In genomic region chr1:22321917-22322316, GRCh38 we compare ENCODE assay signal across 22 cellular contexts.
A peak's percentile ranks its signal among the peaks of the same experiment; 100 is the strongest.
DNase-seq lines count a peak whose midpoint lies in the region; ATAC-seq, FAIRE-seq and TF ChIP-seq lines count a peak whose summit lies in the region.
"Had no signal": no experiment of that assay in that cellular context is flagged by ENCODE, and none has a peak within 500 bp of the region (broad histone marks: within the 10 kb centered on the region; RNA-seq: fewer than 3 reads in every experiment).

No MANE protein-coding gene starts in this region.

- H3K18ac ChIP-seq in H1 (ENCODE audit: extremely low read depth, low read length), result peak overlapping the region; percentile 54; the same call in 1 of the 2 replicates

- no peak overlapping the region for H3K23ac ChIP-seq in H1 (ENCODE audit: insufficient read length)

- 0 out of 4 replicates have a peak overlapping the region, but pooled peaks of 1 of the 2 experiments have one; percentile 69 for H3K4me2 ChIP-seq in H1 (ENCODE audit: insufficient read depth in 1 of 2, low read depth in 2 of 2, low read length in 2 of 2)
- H3K4me2 ChIP-seq: BLaER1 treated with 17β-estradiol and CSF1 and Interleukin-3, amounts not matched to agents 10 nM and 100 nM had no signal

- TF ChIP-seq RAD21 in H1 (IDR thresholded peaks at IDR 0.05 in 1 of 2, conservative IDR thresholded peaks at IDR 0.05 in 1 of 2; ENCODE audit: low read depth in 2 of 2, low read length in 2 of 2), result no peak

- H4K5ac ChIP-seq in H1 (ENCODE audit: insufficient read length, low read depth, low read length), result no peak overlapping the region

- CTCF ChIA-PET in H1 (lab: Charles Lee; ENCODE audit: partially characterized antibody), result interaction anchor here (1.2 to 1.9 kb wide), 3 partner anchors 23 to 178 kb away, joined by 3 to 6 read pairs (median 3); no protein-coding TSS in a partner anchor

- H3K9me3 ChIP-seq in H1 (ENCODE audit: insufficient read depth in 2 of 2, low read depth in 1 of 2, low read length in 1 of 2) (no peaks in the 10 kb centered on the region), upper lobe of right lung (no peaks in the 10 kb centered on the region), left ventricle myocardium inferior (replicated peaks) (peaks cover 3% of the 10 kb centered on the region)

- no peaks in the 10 kb centered on the region for H3K23me2 ChIP-seq in H1 (ENCODE audit: low read depth, low read length)

- H4K20me1 ChIP-seq in H1 (replicated peaks in 1 of 2; ENCODE audit: control insufficient read depth in 1 of 2, insufficient read depth in 2 of 2, low read length in 2 of 2), result no peaks in the 10 kb centered on the region
- H4K20me1 ChIP-seq: BLaER1 treated with 17β-estradiol and CSF1 and Interleukin-3, amounts not matched to agents 10 nM and 100 nM had no signal

- no peak overlapping the region for H2BK15ac ChIP-seq in H1 (ENCODE audit: low read length)

- H2AFZ ChIP-seq in H1 (ENCODE audit: low read length), result no peak overlapping the region
- H2AFZ ChIP-seq: GM23248 had no signal

- POLR2A ChIA-PET in H1 (lab: Charles Lee; ENCODE audit: partially characterized antibody), result interaction anchor here (0.5 to 0.6 kb wide), 2 partner anchors 22 to 49 kb away, joined by 3 to 4 read pairs; no protein-coding TSS in a partner anchor

- H3K27ac Mint-ChIP-seq in mesothelial cell of epicardium, result peak overlapping the region; percentile 95
- H3K27ac Mint-ChIP-seq in stimulated activated naive CD8-positive, alpha-beta T cell treated with anti-CD3 and anti-CD28 coated beads, Interleukin-15, amount 100 ng/mL, for 72 hours, result no peak overlapping the region
- H3K27ac Mint-ChIP-seq: CD4-positive, alpha-beta T cell had no signal

- no peak for TF ChIP-seq EP300 in H1 (IDR thresholded peaks at IDR 0.05; ENCODE audit: borderline replicate concordance in 1 of 2, low read depth in 2 of 2, low read length in 2 of 2)

- FAIRE-seq in H1 (lab: Jason Lieb, UNC), result no peak
- FAIRE-seq: RCC 7860 had no signal

- no peak for TF ChIP-seq POLR2A in H1 (IDR thresholded peaks at IDR 0.05; ENCODE audit: control extremely low read depth in 1 of 2, low read depth in 2 of 2, low read length in 2 of 2)

- H3K56ac ChIP-seq in H1 (replicated peaks; ENCODE audit: insufficient read length, low read depth, low read length), result no peak overlapping the region

- H2BK20ac ChIP-seq in H1 (ENCODE audit: low read length), result no peak overlapping the region

- H3K36me3 ChIP-seq in H1 (ENCODE audit: control insufficient read depth in 2 of 4, insufficient read depth in 4 of 4, low read length in 3 of 4), result no peaks in the 10 kb centered on the region
- no peaks in the 10 kb centered on the region for H3K36me3 ChIP-seq in upper lobe of right lung
- H3K36me3 ChIP-seq in left ventricle myocardium inferior, result no peaks in the 10 kb centered on the region
- H3K36me3 ChIP-seq: BLaER1 treated with 17β-estradiol and CSF1 and Interleukin-3, amounts not matched to agents 10 nM and 100 nM had no signal

- DNase-seq in activated CD8-positive, alpha-beta memory T cell treated with anti-CD3 and anti-CD28 coated beads for 24 hours, result peak; percentile 24
- no peak for DNase-seq in activated CD8-positive, alpha-beta memory T cell treated with anti-CD3 and anti-CD28 coated beads, Interleukin-2, amount 50 U/mL, for 48 hours
- DNase-seq in H1 (ENCODE audit: low read depth in 1 of 2, low spot score in 2 of 2) (peak in 1 of 2 experiments; percentile 40), mesothelial cell of epicardium (ENCODE audit: low spot score in 2 of 2, unreplicated experiment in 2 of 2) (no peak), upper lobe of right lung (peak; percentile 27), GF-D8 (lab: John Stamatoyannopoulos, UW) (no peak), left ventricle myocardium inferior (no peak)
- no peak for DNase-seq in stimulated activated naive CD8-positive, alpha-beta T cell treated with anti-CD3 and anti-CD28 coated beads, Interleukin-15, amount 100 ng/mL, for 72 hours
- DNase-seq: AML-193; CD4-positive, alpha-beta T cell; DMS53; GM23248; NCI-H1048; NCI-H1436 treated with DMSO at 0.1 percent for 48 hours; NCI-H187 treated with DMSO at 0.1 percent for 48 hours; NCI-H524; NCI-H774; SIG-M5 had no signal

- H4K91ac ChIP-seq in H1 (replicated peaks; ENCODE audit: insufficient read length, low read length), result no peak overlapping the region

- H2AK5ac ChIP-seq in H1 (ENCODE audit: low read depth, low read length), result no peak overlapping the region

- H3K4me3 Mint-ChIP-seq in mesothelial cell of epicardium, result no peak overlapping the region
- H3K4me3 Mint-ChIP-seq in stimulated activated naive CD8-positive, alpha-beta T cell treated with anti-CD3 and anti-CD28 coated beads, Interleukin-15, amount 100 ng/mL, for 72 hours, result no peak overlapping the region
- H3K4me3 Mint-ChIP-seq: CD4-positive, alpha-beta T cell had no signal

- no peak overlapping the region for H2BK12ac ChIP-seq in H1 (ENCODE audit: low read depth, low read length)

- no peak overlapping the region for H3K14ac ChIP-seq in H1 (ENCODE audit: insufficient read length)

- no peak for ATAC-seq in upper lobe of right lung
- no peak for ATAC-seq in stimulated activated naive CD8-positive, alpha-beta T cell treated with anti-CD3 and anti-CD28 coated beads, Interleukin-15, amount 100 ng/mL, for 72 hours
- ATAC-seq: HCT116 had no signal

- no peak overlapping the region for H3K4ac ChIP-seq in H1 (replicated peaks; ENCODE audit: insufficient read length, low read depth, low read length)

- H3K4me3 ChIP-seq in H1 (ENCODE audit: extremely low read depth in 1 of 4, insufficient read depth in 2 of 4, low read depth in 3 of 4, low read length in 4 of 4), result no peak overlapping the region
- H3K4me3 ChIP-seq in upper lobe of right lung, result no peak overlapping the region
- H3K4me3 ChIP-seq in left ventricle myocardium inferior, result no peak overlapping the region
- H3K4me3 ChIP-seq: BLaER1 treated with 17β-estradiol and CSF1 and Interleukin-3, amounts not matched to agents 10 nM and 100 nM; GM23248; SK-N-MC had no signal

- intact Hi-C loops in upper lobe of right lung (cut with DNase I) (no loop called here), left ventricle myocardium inferior (cut with micrococcal nuclease) (no loop called here)

- no peak overlapping the region for H4K8ac ChIP-seq in H1 (ENCODE audit: extremely low read depth, insufficient read depth, low read length)

- H3K9ac ChIP-seq in H1 (replicated peaks in 1 of 4; ENCODE audit: extremely low read depth in 1 of 4, low read depth in 3 of 4, low read length in 3 of 4), result no peak overlapping the region
- H3K9ac ChIP-seq: BLaER1 treated with 17β-estradiol and CSF1 and Interleukin-3, amounts not matched to agents 10 nM and 100 nM; GM23248 had no signal

- H3K27me3 Mint-ChIP-seq in mesothelial cell of epicardium (ENCODE audit: low read depth), result no peaks in the 10 kb centered on the region
- H3K27me3 Mint-ChIP-seq in stimulated activated naive CD8-positive, alpha-beta T cell treated with anti-CD3 and anti-CD28 coated beads, Interleukin-15, amount 100 ng/mL, for 72 hours, result peaks cover 38% of the 10 kb centered on the region

- H3K79me2 ChIP-seq in H1 (ENCODE audit: control insufficient read depth in 1 of 2, insufficient read depth in 2 of 2, low read length in 2 of 2), result no peaks in the 10 kb centered on the region

- WGBS in H1 (ENCODE audit: extremely low coverage in 1 of 2, insufficient coverage in 1 of 2, insufficient read length in 1 of 2, insufficient replicate concordance in 2 of 2, low coverage in 1 of 2, low lambda C conversion rate in 2 of 2, missing lambda C conversion rate in 1 of 2), 2 experiments, result 78% methylated on average over 4 of the region's 4 CpGs; no CpG with 5 or more reads in 1 of the 2 experiments

- TF ChIP-seq CTCF in H1 (IDR thresholded peaks at IDR 0.05; ENCODE audit: control extremely low read depth in 1 of 3, insufficient read depth in 1 of 3, low read depth in 1 of 3, low read length in 3 of 3) (no peak), mesothelial cell of epicardium (IDR thresholded peaks at IDR 0.05; ENCODE audit: unreplicated experiment) (no peak), upper lobe of right lung (IDR thresholded peaks at IDR 0.05) (no peak), left ventricle myocardium inferior (IDR thresholded peaks at IDR 0.05; ENCODE audit: borderline replicate concordance) (no peak)

- peaks cover 7 to 38% (median 23%) of the 10 kb centered on the region in 4 experiments for H3K4me1 ChIP-seq in H1 (replicated peaks in 1 of 4; ENCODE audit: control insufficient read depth in 3 of 4, insufficient read depth in 4 of 4, low read length in 3 of 4)
- H3K4me1 ChIP-seq in upper lobe of right lung, result no peaks in the 10 kb centered on the region
- H3K4me1 ChIP-seq in left ventricle myocardium inferior, result no peaks in the 10 kb centered on the region

- H3K27ac ChIP-seq in H1 (ENCODE audit: low read depth, low read length) (no peak overlapping the region), upper lobe of right lung (no peak overlapping the region), left ventricle myocardium inferior (replicated peaks) (no peak overlapping the region)
- H3K27ac ChIP-seq: BLaER1 treated with 17β-estradiol and CSF1 and Interleukin-3, amounts not matched to agents 10 nM and 100 nM; GM23248; SK-N-MC had no signal

- no peak overlapping the region for H2BK120ac ChIP-seq in H1 (replicated peaks; ENCODE audit: low read depth, low read length)

- peaks cover 0 to 4% (median 0%) of the 10 kb centered on the region in 4 experiments; a peak in 2 of 7 replicates for H3K27me3 ChIP-seq in H1 (replicated peaks in 1 of 4; ENCODE audit: control insufficient read depth in 3 of 4, extremely low read depth in 1 of 4, insufficient read depth in 3 of 4, low read length in 3 of 4)
- H3K27me3 ChIP-seq in upper lobe of right lung, result peaks cover 17% of the 10 kb centered on the region
- H3K27me3 ChIP-seq in left ventricle myocardium inferior (ENCODE audit: low read depth), result peaks cover 53% of the 10 kb centered on the region
- H3K27me3 ChIP-seq: BLaER1 treated with 17β-estradiol and CSF1 and Interleukin-3, amounts not matched to agents 10 nM and 100 nM had no signal

- no peaks in the 10 kb centered on the region for H3K9me3 Mint-ChIP-seq in mesothelial cell of epicardium
- no peaks in the 10 kb centered on the region for H3K9me3 Mint-ChIP-seq in stimulated activated naive CD8-positive, alpha-beta T cell treated with anti-CD3 and anti-CD28 coated beads, Interleukin-15, amount 100 ng/mL, for 72 hours
- H3K9me3 Mint-ChIP-seq: CD4-positive, alpha-beta T cell had no signal

- peaks cover 80% of the 10 kb centered on the region for H3K4me1 Mint-ChIP-seq in mesothelial cell of epicardium
- H3K4me1 Mint-ChIP-seq in stimulated activated naive CD8-positive, alpha-beta T cell treated with anti-CD3 and anti-CD28 coated beads, Interleukin-15, amount 100 ng/mL, for 72 hours, result no peaks in the 10 kb centered on the region

- no peaks in the 10 kb centered on the region for H3K36me3 Mint-ChIP-seq in mesothelial cell of epicardium

- no peak overlapping the region for H2BK5ac ChIP-seq in H1 (ENCODE audit: low read depth, low read length)

- no peaks in the 10 kb centered on the region for H3K79me1 ChIP-seq in H1 (ENCODE audit: low read depth, low read length)

TF ChIP-seq in H1, 55 proteins besides CTCF, POLR2A, EP300 and RAD21 (continues in another document):
- no peak for TF ChIP-seq RXRA (IDR thresholded peaks at IDR 0.05; ENCODE audit: insufficient read depth, low read depth, low read length)
- peak; percentile 69; the same call in 1 of the 2 replicates for TF ChIP-seq YY1 (IDR thresholded peaks at IDR 0.05; ENCODE audit: low read depth, low read length)

Comparison
In these comparisons a context has a peak if more than half of its experiments do, and no peak if none do; other contexts are left out.
1. DNase-seq: peak in activated CD8-positive, alpha-beta memory T cell treated with anti-CD3 and anti-CD28 coated beads for 24 hours (single experiment) and upper lobe of right lung (single experiment); none in activated CD8-positive, alpha-beta memory T cell treated with anti-CD3 and anti-CD28 coated beads, Interleukin-2, amount 50 U/mL, for 48 hours (single experiment), mesothelial cell of epicardium (0 of 2), GF-D8 (single experiment), left ventricle myocardium inferior (single experiment) and stimulated activated naive CD8-positive, alpha-beta T cell treated with anti-CD3 and anti-CD28 coated beads, Interleukin-15, amount 100 ng/mL, for 72 hours (0 of 2).